31 cellular contexts compared by ENCODE assay signal in genomic region chr5:17888155-17888554, GRCh38.
"Had no signal": no experiment of that assay in that cellular context is flagged by ENCODE, and none has a peak within 500 bp of the region (broad histone marks: within the 10 kb centered on the region; RNA-seq: fewer than 3 reads in every experiment).

No MANE protein-coding gene starts in this region.

- DNase-seq: activated B cell treated with CpG ODN at 0.5 μM for 24 hours; activated CD4-positive, alpha-beta memory T cell treated with anti-CD3 and anti-CD28 coated beads, Interleukin-2, amount 10 ng/mL, durations not matched to agents 7 days and 5 days; activated CD4-positive, alpha-beta T cell treated with anti-CD3 and anti-CD28 coated beads for 4 hours; activated CD4-positive, alpha-beta T cell treated with anti-CD3 and anti-CD28 coated beads, Interleukin-2, amount 10 ng/mL, durations not matched to agents 24 days and 14 days; activated CD4-positive, alpha-beta T cell treated with anti-CD3 and anti-CD28 coated beads, Interleukin-2, amount 50 U/mL, for 1 hour; activated CD4-positive, alpha-beta T cell treated with anti-CD3 and anti-CD28 coated beads, Interleukin-2, amount 50 U/mL, for 48 hours; activated CD4-positive, CD25-positive, alpha-beta regulatory T cell treated with anti-CD3 and anti-CD28 coated beads, Interleukin-2, amount 50 U/mL, for 72 hours; activated CD8-positive, alpha-beta memory T cell treated with anti-CD3 and anti-CD28 coated beads for 24 hours; activated CD8-positive, alpha-beta memory T cell treated with anti-CD3 and anti-CD28 coated beads, Interleukin-2, amount 10 ng/mL, durations not matched to agents 7 days and 5 days; activated CD8-positive, alpha-beta memory T cell treated with anti-CD3 and anti-CD28 coated beads, Interleukin-2, amount 50 U/mL, for 48 hours; activated CD8-positive, alpha-beta T cell treated with anti-CD3 and anti-CD28 coated beads, Interleukin-2, amount 10 ng/mL, durations not matched to agents 7 days and 5 days; activated effector memory CD4-positive, alpha-beta T cell treated with Interleukin-2 at 50 U/mL for 16 hours; activated gamma-delta T cell; activated naive CD4-positive, alpha-beta T cell treated with anti-CD3 and anti-CD28 coated beads, Interleukin-2, amount 10 ng/mL, durations not matched to agents 7 days and 5 days; activated naive CD4-positive, alpha-beta T cell treated with Interleukin-2 at 50 U/mL for 16 hours; activated naive CD8-positive, alpha-beta T cell treated with anti-CD3 and anti-CD28 coated beads, Interleukin-2, amount 10 ng/mL, durations not matched to agents 7 days and 5 days; activated naive CD8-positive, alpha-beta T cell treated with anti-CD3 and anti-CD28 coated beads, Interleukin-2, amount 50 U/mL, for 24 hours; activated T-cell treated with anti-CD3 and anti-CD28 coated beads, Interleukin-2, amount 50 U/mL, for 24 hours; activated T-cell treated with anti-CD3 and anti-CD28 coated beads, Interleukin-2, amount 50 U/mL, for 48 hours; amygdala; anterior cingulate cortex; caudate nucleus; cerebellar nuclear complex; T-helper 1 cell; T-helper 2 cell; T-helper 9 cell had no signal

- H3K4me1 ChIP-seq: ascending aorta had no signal

- H3K27me3 ChIP-seq: ascending aorta, cardiac muscle cell had no signal

- H3K27ac ChIP-seq: ascending aorta, cardiac muscle cell, VCaP had no signal

- ATAC-seq: activated CD8-positive, alpha-beta memory T cell treated with anti-CD3 and anti-CD28 coated beads, Interleukin-2, amount 10 ng/mL, durations not matched to agents 7 days and 5 days; activated CD8-positive, alpha-beta T cell treated with anti-CD3 and anti-CD28 coated beads, Interleukin-2, amount 10 ng/mL, durations not matched to agents 7 days and 5 days; activated naive CD8-positive, alpha-beta T cell treated with anti-CD3 and anti-CD28 coated beads, Interleukin-2, amount 50 U/mL, for 24 hours had no signal

- H3K4me3 ChIP-seq: ascending aorta, cardiac muscle cell had no signal

- H3K9me3 ChIP-seq: ascending aorta had no signal

- FAIRE-seq: bronchial epithelial cell, TTC549 had no signal

- H3K36me3 ChIP-seq: ascending aorta, cardiac muscle cell had no signal
